In genomic region chr1:35641233-35641866, GRCh38 we compare ENCODE assay signal across 8 cellular contexts.
DNase-seq lines count a peak whose midpoint lies in the region; ATAC-seq, FAIRE-seq and TF ChIP-seq lines count a peak whose summit lies in the region.

TSS of gene PSMB2 (minus strand) at chr1:35641526. CDS start at chr1:35641432, 94 bp downstream.

- DNase-seq in AG10803 (ENCODE audit: low read depth) (peak; percentile 93), NCI-H510A (lab: John Stamatoyannopoulos, UW) (peak; percentile 100), cerebellar nuclear complex (lab: John Stamatoyannopoulos, UW) (peak; percentile 56 to 84)
- peak; percentile 95 for DNase-seq in activated CD4-positive, alpha-beta T cell treated with anti-CD3 and anti-CD28 coated beads for 1 hour
- peak; percentile 96 to 97 for DNase-seq in stimulated activated CD4-positive, alpha-beta T cell treated with anti-CD3 and anti-CD28 coated beads, Interleukin-12 subunit alpha, Interleukin-12 subunit beta, amount 100 ng/mL, for 24 hours (ENCODE audit: low read depth in 2 of 2)

- FAIRE-seq in islet of Langerhans (lab: Jason Lieb, UNC), result peak; percentile 38

- peak within 1 kb of the TSS; percentile 98 for H3K4me3 ChIP-seq in AG10803 (ENCODE audit: low read length)

- ATAC-seq in GM19043 (IDR thresholded peaks at IDR 0.05; ENCODE audit: low read depth, unreplicated experiment) (peak; percentile 88), HG03378 (IDR thresholded peaks at IDR 0.05; ENCODE audit: unreplicated experiment) (peak; percentile 66)

- TF ChIP-seq CTCF in AG10803 (conservative IDR thresholded peaks at IDR 0.05; ENCODE audit: low read length), result no peak

Comparison
In these comparisons a context has a peak if more than half of its experiments do, and no peak if none do; other contexts are left out.
1. Peak in every context shown above with its lines: DNase-seq, ATAC-seq and H3K4me3 ChIP-seq.